15 cellular contexts compared by ENCODE assay signal in genomic region chr2:30268296-30268871, GRCh38. TPM values are rescaled to one million over a fixed set of nuclear protein-coding genes. Genes with fewer than 3 reads are reported as not detected.
DNase-seq lines count a peak whose midpoint lies in the region; ATAC-seq and TF ChIP-seq lines count a peak whose summit lies in the region.
"Had no signal": no experiment of that assay in that cellular context is flagged by ENCODE, and none has a peak within 500 bp of the region (broad histone marks: within the 10 kb centered on the region; RNA-seq: fewer than 3 reads in every experiment).

No MANE protein-coding gene starts in this region.

- CTCF ChIA-PET in activated B cell treated with CpG ODN at 0.5 μM for 24 hours (lab: Charles Lee) = interaction anchor here (0.7 to 1.6 kb wide), 3 partner anchors 14 to 66 kb away, joined by 3 to 4 read pairs (median 4); no protein-coding TSS in a partner anchor

- H3K4me3 Mint-ChIP-seq in T-helper 1 cell treated with Interleukin-12 subunit alpha and Interleukin-12 subunit beta and Interleukin-4 antibody, amounts not matched to agents 30 μg/mL and 1 μg/mL, for 36 hours = no peak overlapping the region
- H3K4me3 Mint-ChIP-seq in activated B cell treated with CpG ODN at 0.5 μM for 24 hours = no peak overlapping the region
- peak overlapping the region in 1 of 2 donors; percentile 75 for H3K4me3 Mint-ChIP-seq in effector memory CD8-positive, alpha-beta T cell
- no peak overlapping the region for H3K4me3 Mint-ChIP-seq in natural killer cell treated with Interleukin-12 subunit alpha and Interleukin-12 subunit beta and Interleukin-15 and Interleukin-18, amount 100 ng/mL, for 72 hours
- H3K4me3 Mint-ChIP-seq: CD14-positive monocyte had no signal

- peaks cover 6% of the 10 kb centered on the region for H3K36me3 Mint-ChIP-seq in T-helper 1 cell treated with Interleukin-12 subunit alpha and Interleukin-12 subunit beta and Interleukin-4 antibody, amounts not matched to agents 30 μg/mL and 1 μg/mL, for 36 hours (ENCODE audit: low read depth)
- H3K36me3 Mint-ChIP-seq in activated B cell treated with CpG ODN at 0.5 μM for 24 hours (ENCODE audit: low read depth) = no peaks in the 10 kb centered on the region
- H3K36me3 Mint-ChIP-seq in effector memory CD8-positive, alpha-beta T cell (ENCODE audit: insufficient read depth) = no peaks in the 10 kb centered on the region
- H3K36me3 Mint-ChIP-seq in natural killer cell treated with Interleukin-12 subunit alpha and Interleukin-12 subunit beta and Interleukin-15 and Interleukin-18, amount 100 ng/mL, for 72 hours = no peaks in the 10 kb centered on the region
- H3K36me3 Mint-ChIP-seq: CD14-positive monocyte, IgD-negative memory B cell had no signal

- no peak for TF ChIP-seq CTCF in activated B cell treated with CpG ODN at 0.5 μM for 24 hours (IDR thresholded peaks at IDR 0.05)

- POLR2A ChIA-PET in activated B cell treated with CpG ODN at 0.5 μM for 24 hours (lab: Charles Lee) = interaction anchor here (0.5 to 3.8 kb wide), 9 partner anchors 13 to 316 kb away, joined by 3 to 43 read pairs (median 4); partner anchors contain the start of gene LBH

- no peaks in the 10 kb centered on the region for H3K9me3 Mint-ChIP-seq in T-helper 1 cell treated with Interleukin-12 subunit alpha and Interleukin-12 subunit beta and Interleukin-4 antibody, amounts not matched to agents 30 μg/mL and 1 μg/mL, for 36 hours
- H3K9me3 Mint-ChIP-seq in activated B cell treated with CpG ODN at 0.5 μM for 24 hours = no peaks in the 10 kb centered on the region
- no peaks in the 10 kb centered on the region for H3K9me3 Mint-ChIP-seq in effector memory CD8-positive, alpha-beta T cell
- H3K9me3 Mint-ChIP-seq in natural killer cell treated with Interleukin-12 subunit alpha and Interleukin-12 subunit beta and Interleukin-15 and Interleukin-18, amount 100 ng/mL, for 72 hours = no peaks in the 10 kb centered on the region
- H3K9me3 Mint-ChIP-seq: IgD-negative memory B cell had no signal

- no peaks in the 10 kb centered on the region for H3K27me3 Mint-ChIP-seq in T-helper 1 cell treated with Interleukin-12 subunit alpha and Interleukin-12 subunit beta and Interleukin-4 antibody, amounts not matched to agents 30 μg/mL and 1 μg/mL, for 36 hours (ENCODE audit: low read depth)
- no peaks in the 10 kb centered on the region for H3K27me3 Mint-ChIP-seq in activated B cell treated with CpG ODN at 0.5 μM for 24 hours
- H3K27me3 Mint-ChIP-seq in effector memory CD8-positive, alpha-beta T cell = no peaks in the 10 kb centered on the region
- H3K27me3 Mint-ChIP-seq in natural killer cell treated with Interleukin-12 subunit alpha and Interleukin-12 subunit beta and Interleukin-15 and Interleukin-18, amount 100 ng/mL, for 72 hours = no peaks in the 10 kb centered on the region
- H3K27me3 Mint-ChIP-seq: IgD-negative memory B cell had no signal

- peak overlapping the region; percentile 95 for H3K27ac Mint-ChIP-seq in T-helper 1 cell treated with Interleukin-12 subunit alpha and Interleukin-12 subunit beta and Interleukin-4 antibody, amounts not matched to agents 30 μg/mL and 1 μg/mL, for 36 hours
- peak overlapping the region; percentile 41 for H3K27ac Mint-ChIP-seq in activated B cell treated with CpG ODN at 0.5 μM for 24 hours
- H3K27ac Mint-ChIP-seq in effector memory CD8-positive, alpha-beta T cell = peak overlapping the region; percentile 90 to 96
- H3K27ac Mint-ChIP-seq in natural killer cell treated with Interleukin-12 subunit alpha and Interleukin-12 subunit beta and Interleukin-15 and Interleukin-18, amount 100 ng/mL, for 72 hours = peak overlapping the region; percentile 97 to 98
- H3K27ac Mint-ChIP-seq: CD14-positive monocyte had no signal

- DNase-seq in T-helper 1 cell = no peak
- DNase-seq in activated B cell treated with CpG ODN at 0.5 μM for 24 hours = no peak
- DNase-seq in effector memory CD8-positive, alpha-beta T cell = no peak
- DNase-seq in natural killer cell treated with Interleukin-12 subunit alpha and Interleukin-12 subunit beta and Interleukin-15 and Interleukin-18, amount 100 ng/mL, for 72 hours (ENCODE audit: low spot score) = no peak
- no peak for DNase-seq in OCI-M2 (lab: John Stamatoyannopoulos, UW; ENCODE audit: unreplicated experiment)
- DNase-seq in SIG-M5 treated with dmso at 0.1 percent for 504 hours (lab: John Stamatoyannopoulos, UW; ENCODE audit: unreplicated experiment) = no peak
- DNase-seq: 8988T, amygdala, kidney glomerular epithelial cell, SJCRH30 had no signal

- ATAC-seq in activated B cell treated with CpG ODN at 0.5 μM for 24 hours (ENCODE audit: low read depth) = no peak
- no peak for ATAC-seq in effector memory CD8-positive, alpha-beta T cell (replicated peaks)
- no peak for ATAC-seq in natural killer cell treated with Interleukin-12 subunit alpha and Interleukin-12 subunit beta and Interleukin-15 and Interleukin-18, amount 100 ng/mL, for 72 hours
- ATAC-seq in HG02970 (IDR thresholded peaks at IDR 0.05; ENCODE audit: low FRiP score, unreplicated experiment) = no peak
- ATAC-seq: GM12878 had no signal

- H3K4me1 Mint-ChIP-seq in T-helper 1 cell treated with Interleukin-12 subunit alpha and Interleukin-12 subunit beta and Interleukin-4 antibody, amounts not matched to agents 30 μg/mL and 1 μg/mL, for 36 hours (ENCODE audit: low read depth) = peaks cover 45% of the 10 kb centered on the region
- peaks cover 95% of the 10 kb centered on the region for H3K4me1 Mint-ChIP-seq in activated B cell treated with CpG ODN at 0.5 μM for 24 hours
- H3K4me1 Mint-ChIP-seq in effector memory CD8-positive, alpha-beta T cell (ENCODE audit: low read depth in 2 of 2) = peaks cover 40 to 56% of the 10 kb centered on the region in 2 donors
- peaks cover 48 to 69% of the 10 kb centered on the region in 2 donors for H3K4me1 Mint-ChIP-seq in natural killer cell treated with Interleukin-12 subunit alpha and Interleukin-12 subunit beta and Interleukin-15 and Interleukin-18, amount 100 ng/mL, for 72 hours (ENCODE audit: low read depth in 2 of 2)

- intact Hi-C loops in activated B cell treated with CpG ODN at 0.5 μM for 24 hours (cut with micrococcal nuclease) = no loop called here

RNA-seq across cellular contexts. Expression of gene LBH, which starts 37.0 kb away (rescaled TPM):
- total RNA-seq in activated B cell treated with CpG ODN at 0.5 μM for 24 hours = 120 and 131 TPM in 2 replicates
- total RNA-seq in natural killer cell treated with Interleukin-12 subunit alpha and Interleukin-12 subunit beta and Interleukin-15 and Interleukin-18, amount 100 ng/mL, for 72 hours = 1,000 to 10,000 TPM in 1 of 2 donors, 100 to 1,000 TPM in 1; 206 to 1,155 TPM

Comparison
In these comparisons a context has a peak if more than half of its experiments do, and no peak if none do; other contexts are left out.
1. H3K27ac Mint-ChIP-seq: peak in every context shown above with its lines; median percentile 98 in natural killer cell treated with Interleukin-12 subunit alpha and Interleukin-12 subunit beta and Interleukin-15 and Interleukin-18, amount 100 ng/mL, for 72 hours; 95 in T-helper 1 cell treated with Interleukin-12 subunit alpha and Interleukin-12 subunit beta and Interleukin-4 antibody, amounts not matched to agents 30 μg/mL and 1 μg/mL, for 36 hours; 93 in effector memory CD8-positive, alpha-beta T cell; 41 in activated B cell treated with CpG ODN at 0.5 μM for 24 hours.